In genomic region chr1:107618539-107618938, GRCh38 we compare ENCODE assay signal across 21 cellular contexts.
"Had no signal": no experiment of that assay in that cellular context is flagged by ENCODE, and none has a peak within 500 bp of the region (broad histone marks: within the 10 kb centered on the region; RNA-seq: fewer than 3 reads in every experiment).

No MANE protein-coding gene starts in this region.

- H3K4me3 ChIP-seq: coronary artery, dorsolateral prefrontal cortex, esophagus muscularis mucosa, gastroesophageal sphincter, heart left ventricle, hepatocyte, left lung, lower lobe of right lung had no signal

- H3K4me1 ChIP-seq: gastroesophageal sphincter, heart left ventricle, left lung, lower lobe of right lung had no signal

- H3K9me3 ChIP-seq: esophagus muscularis mucosa, gastroesophageal sphincter, lower lobe of right lung had no signal

- DNase-seq: dermis blood vessel endothelial cell; dorsolateral prefrontal cortex; effector CD4-positive, alpha-beta T cell; effector memory CD4-positive, alpha-beta T cell; foreskin keratinocyte; heart left ventricle; hypothalamus; immature natural killer cell; islet precursor cell; kidney; kidney glomerular epithelial cell; left ventricle myocardium superior; lower lobe of right lung; mesendoderm; midbrain; naive B cell had no signal

- H3K9me3 Mint-ChIP-seq: immature natural killer cell had no signal

- H3K27me3 Mint-ChIP-seq: naive B cell had no signal

- ATAC-seq: foreskin keratinocyte, gastroesophageal sphincter, heart left ventricle, left lung, left ventricle myocardium superior, lower lobe of right lung had no signal

- H3K36me3 ChIP-seq: esophagus muscularis mucosa, gastroesophageal sphincter, lower lobe of right lung had no signal

- H3K4me3 Mint-ChIP-seq: immature natural killer cell, naive B cell had no signal
